23 cellular contexts compared by ENCODE assay signal in genomic region chr12:45184145-45184958, GRCh38. TPM values are rescaled to one million over a fixed set of nuclear protein-coding genes. Genes with fewer than 3 reads are reported as not detected.
DNase-seq lines count a peak whose midpoint lies in the region; ATAC-seq and TF ChIP-seq lines count a peak whose summit lies in the region.
"Had no signal": no experiment of that assay in that cellular context is flagged by ENCODE, and none has a peak within 500 bp of the region (broad histone marks: within the 10 kb centered on the region; RNA-seq: fewer than 3 reads in every experiment).

No MANE protein-coding gene starts in this region.

- no peaks in the 10 kb centered on the region for H3K27me3 Mint-ChIP-seq in central memory CD8-positive, alpha-beta T cell
- no peaks in the 10 kb centered on the region for H3K27me3 Mint-ChIP-seq in stimulated activated memory B cell treated with anti-CD40 and anti-IgM and Interleukin-4, amounts not matched to agents 10 μg/mL and 1 μg/mL and 100 μg/mL, for 72 hours
- no peaks in the 10 kb centered on the region for H3K27me3 Mint-ChIP-seq in activated T-cell treated with anti-CD3 and anti-CD28 coated beads, Interleukin-2, amount 50 U/mL, for 24 hours
- H3K27me3 Mint-ChIP-seq: activated CD4-positive, alpha-beta T cell treated with anti-CD3 and anti-CD28 coated beads for 36 hours; activated CD8-positive, alpha-beta memory T cell treated with anti-CD3 and anti-CD28 coated beads, Interleukin-2, amount 10 ng/mL, durations not matched to agents 7 days and 5 days; activated naive CD8-positive, alpha-beta T cell treated with anti-CD3 and anti-CD28 coated beads, Interleukin-2, amount 10 ng/mL, durations not matched to agents 7 days and 5 days had no signal

- peaks cover 0 to 1% (median 0%) of the 10 kb centered on the region in 6 donors for H3K36me3 ChIP-seq in spleen
- H3K36me3 ChIP-seq: heart left ventricle, neural progenitor cell, upper lobe of left lung had no signal

- no peaks in the 10 kb centered on the region for H3K9me3 Mint-ChIP-seq in central memory CD8-positive, alpha-beta T cell
- H3K9me3 Mint-ChIP-seq in stimulated activated memory B cell treated with anti-CD40 and anti-IgM and Interleukin-4, amounts not matched to agents 10 μg/mL and 1 μg/mL and 100 μg/mL, for 72 hours: no peaks in the 10 kb centered on the region
- H3K9me3 Mint-ChIP-seq in activated T-cell treated with anti-CD3 and anti-CD28 coated beads, Interleukin-2, amount 50 U/mL, for 24 hours: peaks cover 4% of the 10 kb centered on the region
- H3K9me3 Mint-ChIP-seq: activated T-helper 2 cell treated with anti-CD3 and anti-CD28 coated beads, Interferon-gamma antibody, Interleukin-2, Interleukin-4, amounts not matched to agents 10 μg/mL and 5 μg/mL and 100 μg/mL, durations not matched to agents 14 hours and 24 hours and 36 hours had no signal

- no peak overlapping the region for H3K4me3 Mint-ChIP-seq in central memory CD8-positive, alpha-beta T cell
- no peak overlapping the region for H3K4me3 Mint-ChIP-seq in stimulated activated memory B cell treated with anti-CD40 and anti-IgM and Interleukin-4, amounts not matched to agents 10 μg/mL and 1 μg/mL and 100 μg/mL, for 72 hours
- no peak overlapping the region for H3K4me3 Mint-ChIP-seq in activated T-cell treated with anti-CD3 and anti-CD28 coated beads, Interleukin-2, amount 50 U/mL, for 24 hours
- H3K4me3 Mint-ChIP-seq: activated CD4-positive, alpha-beta T cell treated with anti-CD3 and anti-CD28 coated beads for 36 hours; activated CD8-positive, alpha-beta memory T cell treated with anti-CD3 and anti-CD28 coated beads, Interleukin-2, amount 10 ng/mL, durations not matched to agents 7 days and 5 days; activated naive CD8-positive, alpha-beta T cell treated with anti-CD3 and anti-CD28 coated beads, Interleukin-2, amount 10 ng/mL, durations not matched to agents 7 days and 5 days; neural progenitor cell had no signal

- intact Hi-C loops in spleen (cut with DNase I; ENCODE audit: low total_unique reads): no loop called here

- ATAC-seq in central memory CD8-positive, alpha-beta T cell (replicated peaks; ENCODE audit: extremely low read depth, poor library complexity, severe bottlenecking): no peak
- ATAC-seq in stimulated activated memory B cell treated with anti-CD40 and anti-IgM and Interleukin-4, amounts not matched to agents 10 μg/mL and 1 μg/mL and 100 μg/mL, for 72 hours: peak; percentile 45
- ATAC-seq: activated CD4-positive, alpha-beta T cell treated with anti-CD3 and anti-CD28 coated beads for 36 hours; activated CD8-positive, alpha-beta memory T cell treated with anti-CD3 and anti-CD28 coated beads, Interleukin-2, amount 10 ng/mL, durations not matched to agents 7 days and 5 days; heart left ventricle; left lobe of liver had no signal

- H3K4me1 Mint-ChIP-seq in central memory CD8-positive, alpha-beta T cell: no peaks in the 10 kb centered on the region
- H3K4me1 Mint-ChIP-seq in stimulated activated memory B cell treated with anti-CD40 and anti-IgM and Interleukin-4, amounts not matched to agents 10 μg/mL and 1 μg/mL and 100 μg/mL, for 72 hours: peaks cover 19% of the 10 kb centered on the region
- no peaks in the 10 kb centered on the region for H3K4me1 Mint-ChIP-seq in activated T-cell treated with anti-CD3 and anti-CD28 coated beads, Interleukin-2, amount 50 U/mL, for 24 hours (ENCODE audit: low read depth)
- H3K4me1 Mint-ChIP-seq: activated CD4-positive, alpha-beta T cell treated with anti-CD3 and anti-CD28 coated beads for 36 hours; activated CD8-positive, alpha-beta memory T cell treated with anti-CD3 and anti-CD28 coated beads, Interleukin-2, amount 10 ng/mL, durations not matched to agents 7 days and 5 days; activated naive CD8-positive, alpha-beta T cell treated with anti-CD3 and anti-CD28 coated beads, Interleukin-2, amount 10 ng/mL, durations not matched to agents 7 days and 5 days; neural progenitor cell had no signal

- H3K27ac ChIP-seq in spleen: no peak overlapping the region
- H3K27ac ChIP-seq: coronary artery, heart left ventricle, neural progenitor cell, upper lobe of left lung had no signal

- 54 to 72% (median 65%) methylated on average over 6 of the region's 6 CpGs for WGBS in spleen, 5 donors

- peak overlapping the region; percentile 48 for H3K27ac Mint-ChIP-seq in central memory CD8-positive, alpha-beta T cell (ENCODE audit: low read depth)
- H3K27ac Mint-ChIP-seq in stimulated activated memory B cell treated with anti-CD40 and anti-IgM and Interleukin-4, amounts not matched to agents 10 μg/mL and 1 μg/mL and 100 μg/mL, for 72 hours: no peak overlapping the region
- no peak overlapping the region for H3K27ac Mint-ChIP-seq in activated T-cell treated with anti-CD3 and anti-CD28 coated beads, Interleukin-2, amount 50 U/mL, for 24 hours
- H3K27ac Mint-ChIP-seq: activated CD4-positive, alpha-beta T cell treated with anti-CD3 and anti-CD28 coated beads for 36 hours; activated CD8-positive, alpha-beta memory T cell treated with anti-CD3 and anti-CD28 coated beads, Interleukin-2, amount 10 ng/mL, durations not matched to agents 7 days and 5 days; activated naive CD8-positive, alpha-beta T cell treated with anti-CD3 and anti-CD28 coated beads, Interleukin-2, amount 10 ng/mL, durations not matched to agents 7 days and 5 days; activated T-helper 2 cell treated with anti-CD3 and anti-CD28 coated beads, Interferon-gamma antibody, Interleukin-2, Interleukin-4, amounts not matched to agents 10 μg/mL and 5 μg/mL and 100 μg/mL, durations not matched to agents 14 hours and 24 hours and 36 hours; neural progenitor cell had no signal

- no peak overlapping the region for H3K4me3 ChIP-seq in spleen
- H3K4me3 ChIP-seq: coronary artery, heart left ventricle, neural progenitor cell, upper lobe of left lung had no signal

- no peak for TF ChIP-seq POLR2A in spleen (IDR thresholded peaks at IDR 0.05)

- TF ChIP-seq CTCF in spleen (IDR thresholded peaks at IDR 0.05 in 8 of 11, conservative IDR thresholded peaks at IDR 0.05 in 3 of 11): no peak

- H3K27me3 ChIP-seq in spleen (replicated peaks in 1 of 7): no peaks in the 10 kb centered on the region
- H3K27me3 ChIP-seq: heart left ventricle, neural progenitor cell, upper lobe of left lung had no signal

- H3K9me3 ChIP-seq in spleen: peaks cover 0 to 15% (median 9%) of the 10 kb centered on the region in 8 donors

- DNase-seq in Kasumi-1 (lab: John Stamatoyannopoulos, UW) (peak; percentile 89 to 92), SIG-M5 treated with dmso at 0.1 percent for 504 hours (lab: John Stamatoyannopoulos, UW; ENCODE audit: unreplicated experiment) (peak; percentile 98), spleen (no peak), COR-L47 (lab: John Stamatoyannopoulos, UW) (no peak)
- no peak for DNase-seq in central memory CD8-positive, alpha-beta T cell (ENCODE audit: low spot score in 2 of 2)
- DNase-seq in activated T-cell treated with anti-CD3 and anti-CD28 coated beads, Interleukin-2, amount 50 U/mL, for 24 hours: no peak
- no peak for DNase-seq in stimulated activated CD4-positive, alpha-beta T cell treated with anti-CD3 and anti-CD28 coated beads, Interleukin-4, amount 100 ng/mL, for 1 hour
- DNase-seq: activated CD4-positive, alpha-beta T cell treated with anti-CD3 and anti-CD28 coated beads for 36 hours; activated CD8-positive, alpha-beta memory T cell treated with anti-CD3 and anti-CD28 coated beads, Interleukin-2, amount 10 ng/mL, durations not matched to agents 7 days and 5 days; activated naive CD8-positive, alpha-beta T cell treated with anti-CD3 and anti-CD28 coated beads, Interleukin-2, amount 10 ng/mL, durations not matched to agents 7 days and 5 days; HCEC 1CT; heart left ventricle; NCI-H524 treated with DMSO at 0.1 percent for 48 hours; SK-N-SH; small intestine; stimulated activated CD4-positive, alpha-beta T cell treated with anti-CD3 and anti-CD28 coated beads, Interleukin-4, amount 100 ng/mL, for 4 hours; T1000; upper lobe of left lung had no signal

- no peaks in the 10 kb centered on the region for H3K36me3 Mint-ChIP-seq in central memory CD8-positive, alpha-beta T cell (ENCODE audit: insufficient read depth)
- H3K36me3 Mint-ChIP-seq in stimulated activated memory B cell treated with anti-CD40 and anti-IgM and Interleukin-4, amounts not matched to agents 10 μg/mL and 1 μg/mL and 100 μg/mL, for 72 hours: peaks cover 23% of the 10 kb centered on the region
- H3K36me3 Mint-ChIP-seq in activated T-cell treated with anti-CD3 and anti-CD28 coated beads, Interleukin-2, amount 50 U/mL, for 24 hours (ENCODE audit: low read depth): peaks cover 6% of the 10 kb centered on the region

- H3K4me1 ChIP-seq in spleen: peaks cover 0 to 19% (median 9%) of the 10 kb centered on the region in 6 donors
- H3K4me1 ChIP-seq: upper lobe of left lung had no signal

RNA-seq across cellular contexts. Expression of gene ANO6, which starts 31.5 kb away (rescaled TPM):
- total RNA-seq in spleen: 10 to 100 TPM; 29.7 to 38.5 (median 33.0) TPM
- polyA plus RNA-seq in spleen: 1 to 10 TPM; 2.3 to 4.3 (median 3.7) TPM

Comparison
In these comparisons a context has a peak if more than half of its experiments do, and no peak if none do; other contexts are left out.
1. DNase-seq: peak in Kasumi-1 (2 of 2) and SIG-M5 treated with dmso at 0.1 percent for 504 hours (single experiment); none in central memory CD8-positive, alpha-beta T cell (0 of 2), spleen (single experiment), COR-L47 (single experiment), activated T-cell treated with anti-CD3 and anti-CD28 coated beads, Interleukin-2, amount 50 U/mL, for 24 hours (single experiment) and stimulated activated CD4-positive, alpha-beta T cell treated with anti-CD3 and anti-CD28 coated beads, Interleukin-4, amount 100 ng/mL, for 1 hour (single experiment).